13 cellular contexts compared by ENCODE assay signal in the genomic region with DNA sequence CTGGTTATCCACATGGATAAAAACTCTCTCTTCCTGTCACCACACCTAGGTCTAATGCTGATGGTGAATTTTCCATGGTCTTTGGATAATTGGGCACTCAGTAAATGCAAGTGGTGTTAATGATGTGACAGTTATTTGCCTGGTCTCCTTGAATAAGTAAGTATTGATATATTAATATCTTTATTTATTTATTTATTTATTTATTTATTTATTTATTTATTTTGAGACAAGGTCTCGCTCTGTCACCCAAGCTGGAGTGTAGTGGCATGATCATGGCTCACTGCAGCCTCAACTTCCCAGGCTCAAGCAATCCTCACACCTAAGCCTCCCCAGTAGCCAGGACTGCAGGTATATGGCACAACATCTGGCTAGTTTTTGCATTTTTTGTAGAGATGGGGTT. TPM values are rescaled to one million over a fixed set of nuclear protein-coding genes. Genes with fewer than 3 reads are reported as not detected.
A peak's percentile ranks its signal among the peaks of the same experiment; 100 is the strongest.
DNase-seq lines count a peak whose midpoint lies in the region; ATAC-seq, FAIRE-seq and TF ChIP-seq lines count a peak whose summit lies in the region.
"Had no signal": no experiment of that assay in that cellular context is flagged by ENCODE, and none has a peak within 500 bp of the region (broad histone marks: within the 10 kb centered on the region; RNA-seq: fewer than 3 reads in every experiment).

No MANE protein-coding gene starts in this region.

- TF ChIP-seq POLR2A in GM12892 (IDR thresholded peaks at IDR 0.05; ENCODE audit: low read depth, low read length) = no peak

- no peak for ATAC-seq in activated naive CD8-positive, alpha-beta T cell treated with anti-CD3 and anti-CD28 coated beads, Interleukin-2, amount 10 ng/mL, durations not matched to agents 7 days and 5 days (ENCODE audit: low read depth)
- ATAC-seq in GM19455 (IDR thresholded peaks at IDR 0.05; ENCODE audit: unreplicated experiment) = no peak

- H4K20me1 ChIP-seq in KMS-11 (ENCODE audit: insufficient read depth) = no peaks in the 10 kb centered on the region

- H3K9me3 Mint-ChIP-seq in activated naive CD8-positive, alpha-beta T cell treated with anti-CD3 and anti-CD28 coated beads, Interleukin-2, amount 10 ng/mL, durations not matched to agents 7 days and 5 days = peaks cover 1% of the 10 kb centered on the region
- no peaks in the 10 kb centered on the region for H3K9me3 Mint-ChIP-seq in activated naive CD8-positive, alpha-beta T cell treated with anti-CD3 and anti-CD28 coated beads for 36 hours
- peaks cover 0 to 2% (median 0%) of the 10 kb centered on the region in 6 donors for H3K9me3 Mint-ChIP-seq in immature natural killer cell

- no peaks in the 10 kb centered on the region for H3K36me3 ChIP-seq in KMS-11 (ENCODE audit: insufficient read depth)

- DNase-seq in activated naive CD8-positive, alpha-beta T cell treated with anti-CD3 and anti-CD28 coated beads, Interleukin-2, amount 10 ng/mL, durations not matched to agents 7 days and 5 days = no peak
- DNase-seq in activated naive CD8-positive, alpha-beta T cell treated with anti-CD3 and anti-CD28 coated beads for 36 hours = no peak
- no peak for DNase-seq in immature natural killer cell
- DNase-seq in GM12892 (ENCODE audit: insufficient read length) = no peak
- no peak for DNase-seq in dedifferentiated amniotic fluid mesenchymal stem cell (ENCODE audit: extremely low spot score)
- DNase-seq: ACHN, NCI-H1417 treated with DMSO at 0.1 percent for 48 hours, NCI-H2029 treated with DMSO at 0.1 percent for 48 hours, NCI-H510A treated with DMSO at 0.1 percent for 48 hours, SHP77 treated with DMSO at 0.1 percent for 48 hours had no signal

- peaks cover 8% of the 10 kb centered on the region for H3K4me1 ChIP-seq in KMS-11 (ENCODE audit: low read depth, poor library complexity, severe bottlenecking)

- H3K9ac ChIP-seq in KMS-11 = no peak overlapping the region

- H3K4me3 ChIP-seq in KMS-11 (IDR thresholded peaks at IDR 0.05; ENCODE audit: insufficient read depth, low read depth, low read length) = no peak overlapping the region

- H3K27me3 ChIP-seq in KMS-11 (ENCODE audit: insufficient read depth, low read depth) = no peaks in the 10 kb centered on the region

- H3K27ac ChIP-seq in KMS-11 = no peak overlapping the region

- no peaks in the 10 kb centered on the region for H3K27me3 Mint-ChIP-seq in activated naive CD8-positive, alpha-beta T cell treated with anti-CD3 and anti-CD28 coated beads, Interleukin-2, amount 10 ng/mL, durations not matched to agents 7 days and 5 days
- H3K27me3 Mint-ChIP-seq in activated naive CD8-positive, alpha-beta T cell treated with anti-CD3 and anti-CD28 coated beads for 36 hours = no peaks in the 10 kb centered on the region
- H3K27me3 Mint-ChIP-seq in immature natural killer cell (ENCODE audit: low read depth in 3 of 3) = peaks cover 0 to 2% (median 0%) of the 10 kb centered on the region in 3 donors

- no peak for TF ChIP-seq CTCF in KMS-11 (conservative IDR thresholded peaks at IDR 0.05; ENCODE audit: low read depth, low read length)

- POLR2A ChIA-PET in activated naive CD8-positive, alpha-beta T cell treated with anti-CD3 and anti-CD28 coated beads, Interleukin-2, amount 10 ng/mL, durations not matched to agents 7 days and 5 days (lab: Charles Lee) = interaction anchor here (0.9 to 3.6 kb wide), 6 partner anchors 30 to 59 kb away, joined by 4 to 39 read pairs (median 6); a partner anchor contains a TSS

- H3K4me3 Mint-ChIP-seq in activated naive CD8-positive, alpha-beta T cell treated with anti-CD3 and anti-CD28 coated beads, Interleukin-2, amount 10 ng/mL, durations not matched to agents 7 days and 5 days = peak overlapping the region; percentile 80
- no peak overlapping the region for H3K4me3 Mint-ChIP-seq in activated naive CD8-positive, alpha-beta T cell treated with anti-CD3 and anti-CD28 coated beads for 36 hours
- H3K4me3 Mint-ChIP-seq in immature natural killer cell = peak overlapping the region in 3 of 5 donors; percentile 65 to 82 (median 80)

- peak overlapping the region; percentile 97 for H3K27ac Mint-ChIP-seq in activated naive CD8-positive, alpha-beta T cell treated with anti-CD3 and anti-CD28 coated beads, Interleukin-2, amount 10 ng/mL, durations not matched to agents 7 days and 5 days
- no peak overlapping the region for H3K27ac Mint-ChIP-seq in activated naive CD8-positive, alpha-beta T cell treated with anti-CD3 and anti-CD28 coated beads for 36 hours
- peak overlapping the region in 2 of 6 donors; percentile 55 to 83 for H3K27ac Mint-ChIP-seq in immature natural killer cell

- peaks cover 49% of the 10 kb centered on the region for H3K4me1 Mint-ChIP-seq in activated naive CD8-positive, alpha-beta T cell treated with anti-CD3 and anti-CD28 coated beads, Interleukin-2, amount 10 ng/mL, durations not matched to agents 7 days and 5 days
- peaks cover 51% of the 10 kb centered on the region for H3K4me1 Mint-ChIP-seq in activated naive CD8-positive, alpha-beta T cell treated with anti-CD3 and anti-CD28 coated beads for 36 hours
- peaks cover 49 to 51% of the 10 kb centered on the region in 2 donors for H3K4me1 Mint-ChIP-seq in immature natural killer cell

- H3K79me2 ChIP-seq in KMS-11 (ENCODE audit: insufficient read depth, low read depth) = no peaks in the 10 kb centered on the region

- H3K36me3 Mint-ChIP-seq in activated naive CD8-positive, alpha-beta T cell treated with anti-CD3 and anti-CD28 coated beads, Interleukin-2, amount 10 ng/mL, durations not matched to agents 7 days and 5 days = no peaks in the 10 kb centered on the region
- no peaks in the 10 kb centered on the region for H3K36me3 Mint-ChIP-seq in activated naive CD8-positive, alpha-beta T cell treated with anti-CD3 and anti-CD28 coated beads for 36 hours
- H3K36me3 Mint-ChIP-seq in immature natural killer cell = no peaks in the 10 kb centered on the region

- H2AFZ ChIP-seq in KMS-11 (ENCODE audit: low read depth) = no peak overlapping the region

- 0 out of 2 replicates have a peak overlapping the region, but pooled peaks have one; percentile 11 for H3K4me2 ChIP-seq in KMS-11

- no peak for FAIRE-seq in GM12892 (lab: Jason Lieb, UNC)
- FAIRE-seq: H54 had no signal

RNA-seq across cellular contexts. Expression of a gene that starts 46.3 kb away (rescaled TPM):
- total RNA-seq in activated naive CD8-positive, alpha-beta T cell treated with anti-CD3 and anti-CD28 coated beads, Interleukin-2, amount 10 ng/mL, durations not matched to agents 7 days and 5 days = 100 to 1,000 TPM; 385 to 429 TPM
- 10 to 100 TPM; 90.7 to 95.9 TPM for total RNA-seq in activated naive CD8-positive, alpha-beta T cell treated with anti-CD3 and anti-CD28 coated beads for 36 hours
- 1,000 to 10,000 TPM in 1 of 3 donors, 100 to 1,000 TPM in 2; 850 to 1,055 (median 878) TPM for polyA plus RNA-seq in immature natural killer cell
- 14.0 TPM for polyA plus RNA-seq in GM12892 (2012; ENCODE audit: missing spikeins)
